8 cellular contexts compared by ENCODE assay signal in genomic region chr16:10256855-10257641, GRCh38.
DNase-seq lines count a peak whose midpoint lies in the region; ATAC-seq and TF ChIP-seq lines count a peak whose summit lies in the region.

No MANE protein-coding gene starts in this region.

- DNase-seq in AG08395 (ENCODE audit: low spot score): peak; percentile 57
- DNase-seq in NCI-H524 (lab: John Stamatoyannopoulos, UW): peak; percentile 42 to 74
- peak; percentile 31 for DNase-seq in activated CD8-positive, alpha-beta memory T cell treated with anti-CD3 and anti-CD28 coated beads, Interleukin-2, amount 50 U/mL, for 4 hours
- DNase-seq in erythroblast (lab: John Stamatoyannopoulos, UW): peak; percentile 62 to 78
- peak; percentile 90 for DNase-seq in osteoblast (ENCODE audit: insufficient read length, low spot score, missing footprints)
- no peak for DNase-seq in upper lobe of right lung
- DNase-seq in NCI-H774 (lab: John Stamatoyannopoulos, UW): no peak

- TF ChIP-seq CTCF in osteoblast (IDR thresholded peaks at IDR 0.05; ENCODE audit: extremely low read depth, low read depth, low read length) (peak; percentile 58), upper lobe of right lung (IDR thresholded peaks at IDR 0.05) (peak; percentile 65)

- H4K20me1 ChIP-seq in osteoblast (ENCODE audit: insufficient read depth, low read length): no peaks in the 10 kb centered on the region

- H3K27me3 ChIP-seq in osteoblast (ENCODE audit: insufficient read depth, low read length): no peaks in the 10 kb centered on the region
- H3K27me3 ChIP-seq in upper lobe of right lung: peaks cover 5% of the 10 kb centered on the region

- H3K4me1 ChIP-seq in osteoblast (ENCODE audit: insufficient read depth, low read length) (peaks cover 6% of the 10 kb centered on the region), upper lobe of right lung (no peaks in the 10 kb centered on the region)

- H3K4me2 ChIP-seq in osteoblast (ENCODE audit: insufficient read depth, low read length): peak overlapping the region; percentile 67

- intact Hi-C loops in upper lobe of right lung (cut with DNase I): no loop called here

- no peak for TF ChIP-seq POLR2A in erythroblast (IDR thresholded peaks at IDR 0.05; ENCODE audit: low read length)

- H3K79me2 ChIP-seq in osteoblast (ENCODE audit: insufficient read depth, low read length): no peaks in the 10 kb centered on the region

- ATAC-seq in GM18909 (IDR thresholded peaks at IDR 0.05; ENCODE audit: poor library complexity, unreplicated experiment) (peak; percentile 53), upper lobe of right lung (peak; percentile 86)

- H3K36me3 ChIP-seq in osteoblast (ENCODE audit: insufficient read depth, low read length) (no peaks in the 10 kb centered on the region), upper lobe of right lung (no peaks in the 10 kb centered on the region)

- no peak overlapping the region for H3K27ac ChIP-seq in osteoblast (ENCODE audit: low read depth, low read length)
- H3K27ac ChIP-seq in upper lobe of right lung: no peak overlapping the region

- H3K4me3 ChIP-seq in osteoblast (ENCODE audit: insufficient read depth, low read length) (no peak overlapping the region), upper lobe of right lung (no peak overlapping the region)

- H3K9me3 ChIP-seq in osteoblast (ENCODE audit: low read depth, low read length) (no peaks in the 10 kb centered on the region), upper lobe of right lung (no peaks in the 10 kb centered on the region)

- peak overlapping the region; percentile 83 for H2AFZ ChIP-seq in osteoblast (ENCODE audit: low read length)

Comparison
In these comparisons a context has a peak if more than half of its experiments do, and no peak if none do; other contexts are left out.
1. DNase-seq: peak in AG08395 (single experiment), NCI-H524 (2 of 2), activated CD8-positive, alpha-beta memory T cell treated with anti-CD3 and anti-CD28 coated beads, Interleukin-2, amount 50 U/mL, for 4 hours (single experiment), erythroblast (2 of 2) and osteoblast (single experiment); none in upper lobe of right lung (single experiment) and NCI-H774 (single experiment).